ENCODE assay signal across 8 cellular contexts in the genomic region with DNA sequence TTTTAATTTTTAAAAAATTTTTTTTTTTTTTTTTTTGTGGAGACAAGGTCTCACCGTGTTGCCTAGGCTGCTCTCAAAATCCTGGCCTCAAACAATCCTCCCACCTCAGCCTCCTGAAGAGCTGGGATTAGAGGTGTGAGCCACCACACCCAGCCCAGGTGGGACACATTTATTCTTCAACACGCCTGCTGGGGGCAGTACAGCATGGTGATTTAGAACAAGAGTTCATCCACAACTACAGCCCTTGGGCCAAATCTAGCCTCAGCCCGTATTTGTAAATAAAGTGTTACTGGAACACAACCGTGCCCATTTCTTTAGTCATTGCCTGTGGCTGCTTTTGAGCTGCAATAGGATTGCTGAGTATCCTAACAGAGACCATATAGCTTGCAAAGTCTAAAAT.
DNase-seq lines count a peak whose midpoint lies in the region; ATAC-seq, FAIRE-seq and TF ChIP-seq lines count a peak whose summit lies in the region.

No MANE protein-coding gene starts in this region.

- FAIRE-seq in frontal cortex (lab: Jason Lieb, UNC), result no peak

- intact Hi-C loops in left ventricle myocardium superior (cut with micrococcal nuclease) (no loop called here), Right ventricle myocardium superior (cut with DNase I) (loop anchor here (10.0 kb wide), 1 partner anchor 422 kb away; the partner anchor contains the start of gene GSG1L), testis (cut with DNase I; ENCODE audit: low total_unique reads) (no loop called here)

- H3K27me3 ChIP-seq in testis, result no peaks in the 10 kb centered on the region

- WGBS in testis, 2 donors, result 75 to 87% methylated on average over 4 of the region's 4 CpGs

- H3K27ac ChIP-seq in testis, result no peak overlapping the region

- H3K36me3 ChIP-seq in testis (ENCODE audit: low read depth, missing control alignments), result no peaks in the 10 kb centered on the region

- H3K4me3 ChIP-seq in epithelial cell of proximal tubule (ENCODE audit: low read depth, low read length), result no peak overlapping the region
- H3K4me3 ChIP-seq in testis, result no peak overlapping the region

- TF ChIP-seq CTCF in epithelial cell of proximal tubule (conservative IDR thresholded peaks at IDR 0.05; ENCODE audit: low read depth, low read length), result peak; percentile 50
- TF ChIP-seq CTCF in testis (IDR thresholded peaks at IDR 0.05), result peak in 2 of 3 experiments; percentile 9 to 32

- H3K9me3 ChIP-seq in testis, result no peaks in the 10 kb centered on the region

- no peaks in the 10 kb centered on the region for H3K4me1 ChIP-seq in testis

- no peak for TF ChIP-seq POLR2A in testis (IDR thresholded peaks at IDR 0.05)

- DNase-seq in left ventricle myocardium superior (no peak), Right ventricle myocardium superior (no peak), NCI-H82 (lab: John Stamatoyannopoulos, UW) (peak; percentile 73), epithelial cell of proximal tubule (ENCODE audit: low read depth) (no peak), testis (peak; percentile 28), T-helper 1 cell (no peak), frontal cortex (ENCODE audit: low spot score in 2 of 2) (no peak)
- no peak for DNase-seq in activated CD4-positive, alpha-beta T cell treated with anti-CD3 and anti-CD28 coated beads for 1 hour

- ATAC-seq in left ventricle myocardium superior (peak; percentile 33), Right ventricle myocardium superior (ENCODE audit: poor library complexity) (no peak)

Comparison
In these comparisons a context has a peak if more than half of its experiments do, and no peak if none do; other contexts are left out.
1. DNase-seq: peak in NCI-H82 (single experiment) and testis (single experiment); none in left ventricle myocardium superior (single experiment), Right ventricle myocardium superior (single experiment), epithelial cell of proximal tubule (single experiment), T-helper 1 cell (0 of 5), activated CD4-positive, alpha-beta T cell treated with anti-CD3 and anti-CD28 coated beads for 1 hour (single experiment) and frontal cortex (0 of 2).